14 cellular contexts compared by ENCODE assay signal in genomic region chr10:63631971-63632370, GRCh38.
DNase-seq lines count a peak whose midpoint lies in the region; ATAC-seq, FAIRE-seq and TF ChIP-seq lines count a peak whose summit lies in the region.
"Had no signal": no experiment of that assay in that cellular context is flagged by ENCODE, and none has a peak within 500 bp of the region (broad histone marks: within the 10 kb centered on the region; RNA-seq: fewer than 3 reads in every experiment).

No MANE protein-coding gene starts in this region.

- peak; percentile 27 for DNase-seq in GM04503 (ENCODE audit: low read depth)
- no peak for DNase-seq in astrocyte (ENCODE audit: low read depth)
- no peak for DNase-seq in neural crest cell (ENCODE audit: low read depth, low spot score)
- no peak for DNase-seq in activated T-helper 2 cell treated with anti-CD3 and anti-CD28 coated beads, Interferon-gamma antibody, Interleukin-2, Interleukin-4, amounts not matched to agents 10 μg/mL and 5 μg/mL and 100 μg/mL, durations not matched to agents 14 hours and 24 hours and 36 hours (ENCODE audit: low spot score)
- no peak for DNase-seq in stimulated activated naive CD8-positive, alpha-beta T cell treated with anti-CD3 and anti-CD28 coated beads, Interleukin-15, amount 100 ng/mL, for 72 hours
- DNase-seq: NCI-H1105, NCI-H510A, ovary, T-helper 9 cell had no signal

- peak overlapping the region; percentile 99 for H3K27ac ChIP-seq in 22Rv1
- no peak overlapping the region for H3K27ac ChIP-seq in astrocyte (ENCODE audit: low read depth, low read length)

- no peaks in the 10 kb centered on the region for H3K9me3 Mint-ChIP-seq in astrocyte (ENCODE audit: unreplicated experiment)
- no peaks in the 10 kb centered on the region for H3K9me3 Mint-ChIP-seq in neural crest cell
- no peaks in the 10 kb centered on the region for H3K9me3 Mint-ChIP-seq in activated T-helper 2 cell treated with anti-CD3 and anti-CD28 coated beads, Interferon-gamma antibody, Interleukin-2, Interleukin-4, amounts not matched to agents 10 μg/mL and 5 μg/mL and 100 μg/mL, durations not matched to agents 14 hours and 24 hours and 36 hours
- no peaks in the 10 kb centered on the region for H3K9me3 Mint-ChIP-seq in stimulated activated naive CD8-positive, alpha-beta T cell treated with anti-CD3 and anti-CD28 coated beads, Interleukin-15, amount 100 ng/mL, for 72 hours
- H3K9me3 Mint-ChIP-seq: memory B cell had no signal

- H3K36me3 Mint-ChIP-seq in astrocyte (ENCODE audit: low read depth, unreplicated experiment) (no peaks in the 10 kb centered on the region), neural crest cell (ENCODE audit: low read depth) (no peaks in the 10 kb centered on the region)
- H3K36me3 Mint-ChIP-seq in activated T-helper 2 cell treated with anti-CD3 and anti-CD28 coated beads, Interferon-gamma antibody, Interleukin-2, Interleukin-4, amounts not matched to agents 10 μg/mL and 5 μg/mL and 100 μg/mL, durations not matched to agents 14 hours and 24 hours and 36 hours (ENCODE audit: low read depth): no peaks in the 10 kb centered on the region
- H3K36me3 Mint-ChIP-seq: memory B cell had no signal

- peak overlapping the region; percentile 94 for H3K27ac Mint-ChIP-seq in astrocyte (ENCODE audit: unreplicated experiment)
- no peak overlapping the region for H3K27ac Mint-ChIP-seq in neural crest cell (ENCODE audit: unreplicated experiment)
- no peak overlapping the region for H3K27ac Mint-ChIP-seq in activated T-helper 2 cell treated with anti-CD3 and anti-CD28 coated beads, Interferon-gamma antibody, Interleukin-2, Interleukin-4, amounts not matched to agents 10 μg/mL and 5 μg/mL and 100 μg/mL, durations not matched to agents 14 hours and 24 hours and 36 hours
- no peak overlapping the region for H3K27ac Mint-ChIP-seq in stimulated activated naive CD8-positive, alpha-beta T cell treated with anti-CD3 and anti-CD28 coated beads, Interleukin-15, amount 100 ng/mL, for 72 hours
- H3K27ac Mint-ChIP-seq: memory B cell had no signal

- ATAC-seq in stimulated activated naive CD8-positive, alpha-beta T cell treated with anti-CD3 and anti-CD28 coated beads, Interleukin-15, amount 100 ng/mL, for 72 hours: no peak
- ATAC-seq in HG03196 (IDR thresholded peaks at IDR 0.05; ENCODE audit: unreplicated experiment) (no peak), GM21529 (IDR thresholded peaks at IDR 0.05; ENCODE audit: unreplicated experiment) (no peak)

- H3K27me3 Mint-ChIP-seq in astrocyte (ENCODE audit: low read depth, unreplicated experiment) (no peaks in the 10 kb centered on the region), neural crest cell (ENCODE audit: low read depth) (no peaks in the 10 kb centered on the region)
- H3K27me3 Mint-ChIP-seq in activated T-helper 2 cell treated with anti-CD3 and anti-CD28 coated beads, Interferon-gamma antibody, Interleukin-2, Interleukin-4, amounts not matched to agents 10 μg/mL and 5 μg/mL and 100 μg/mL, durations not matched to agents 14 hours and 24 hours and 36 hours (ENCODE audit: low read depth): peaks cover 13% of the 10 kb centered on the region
- H3K27me3 Mint-ChIP-seq in stimulated activated naive CD8-positive, alpha-beta T cell treated with anti-CD3 and anti-CD28 coated beads, Interleukin-15, amount 100 ng/mL, for 72 hours: no peaks in the 10 kb centered on the region
- H3K27me3 Mint-ChIP-seq: memory B cell had no signal

- peak overlapping the region; percentile 93 for H3K4me2 ChIP-seq in astrocyte (ENCODE audit: low read length)

- no peaks in the 10 kb centered on the region for H3K27me3 ChIP-seq in astrocyte (ENCODE audit: insufficient read depth, low read length)
- H3K27me3 ChIP-seq: ovary had no signal

- H3K36me3 ChIP-seq in astrocyte (ENCODE audit: insufficient read depth, low read length): no peaks in the 10 kb centered on the region
- H3K36me3 ChIP-seq: ovary had no signal

- H3K4me3 ChIP-seq in astrocyte (ENCODE audit: insufficient read depth, low read depth, low read length): no peak overlapping the region

- H4K20me1 ChIP-seq in astrocyte (ENCODE audit: insufficient read depth, low read length): no peaks in the 10 kb centered on the region

- H3K9me3 ChIP-seq in astrocyte (ENCODE audit: insufficient read depth, low read depth, low read length): no peaks in the 10 kb centered on the region
- H3K9me3 ChIP-seq: ovary had no signal

- H3K4me1 Mint-ChIP-seq in astrocyte (ENCODE audit: low read depth, unreplicated experiment): peaks cover 32% of the 10 kb centered on the region
- H3K4me1 Mint-ChIP-seq in neural crest cell: peaks cover 29% of the 10 kb centered on the region
- H3K4me1 Mint-ChIP-seq in activated T-helper 2 cell treated with anti-CD3 and anti-CD28 coated beads, Interferon-gamma antibody, Interleukin-2, Interleukin-4, amounts not matched to agents 10 μg/mL and 5 μg/mL and 100 μg/mL, durations not matched to agents 14 hours and 24 hours and 36 hours (ENCODE audit: low read depth): peaks cover 44% of the 10 kb centered on the region
- peaks cover 40% of the 10 kb centered on the region for H3K4me1 Mint-ChIP-seq in stimulated activated naive CD8-positive, alpha-beta T cell treated with anti-CD3 and anti-CD28 coated beads, Interleukin-15, amount 100 ng/mL, for 72 hours

- H3K4me1 ChIP-seq in astrocyte (ENCODE audit: insufficient read depth, low read length): peaks cover 29% of the 10 kb centered on the region

- H3K9ac ChIP-seq in astrocyte (ENCODE audit: low read length): no peak overlapping the region

- no peak overlapping the region for H2AFZ ChIP-seq in astrocyte (ENCODE audit: low read depth, low read length)

- intact Hi-C loops in activated T-helper 2 cell treated with anti-CD3 and anti-CD28 coated beads, Interferon-gamma antibody, Interleukin-2, Interleukin-4, amounts not matched to agents 10 μg/mL and 5 μg/mL and 100 μg/mL, durations not matched to agents 14 hours and 24 hours and 36 hours (cut with micrococcal nuclease): loop anchor here (2.0 to 5.0 kb wide), 2 partner anchors 35 to 75 kb away; no protein-coding TSS in a partner anchor

- FAIRE-seq in astrocyte (lab: Jason Lieb, UNC): no peak
- FAIRE-seq: bronchial epithelial cell had no signal

- TF ChIP-seq CTCF in 22Rv1 (IDR thresholded peaks at IDR 0.05) (no peak), astrocyte (IDR thresholded peaks at IDR 0.05; ENCODE audit: insufficient read depth, low read depth, low read length) (no peak), neural crest cell (conservative IDR thresholded peaks at IDR 0.05) (no peak)

- H3K4me3 Mint-ChIP-seq in astrocyte (ENCODE audit: unreplicated experiment) (no peak overlapping the region), neural crest cell (peak overlapping the region; percentile 94)
- no peak overlapping the region for H3K4me3 Mint-ChIP-seq in activated T-helper 2 cell treated with anti-CD3 and anti-CD28 coated beads, Interferon-gamma antibody, Interleukin-2, Interleukin-4, amounts not matched to agents 10 μg/mL and 5 μg/mL and 100 μg/mL, durations not matched to agents 14 hours and 24 hours and 36 hours (ENCODE audit: low read depth)
- no peak overlapping the region for H3K4me3 Mint-ChIP-seq in stimulated activated naive CD8-positive, alpha-beta T cell treated with anti-CD3 and anti-CD28 coated beads, Interleukin-15, amount 100 ng/mL, for 72 hours

- H3K79me2 ChIP-seq in astrocyte (ENCODE audit: insufficient read depth, low read length): no peaks in the 10 kb centered on the region
